In the genomic region with DNA sequence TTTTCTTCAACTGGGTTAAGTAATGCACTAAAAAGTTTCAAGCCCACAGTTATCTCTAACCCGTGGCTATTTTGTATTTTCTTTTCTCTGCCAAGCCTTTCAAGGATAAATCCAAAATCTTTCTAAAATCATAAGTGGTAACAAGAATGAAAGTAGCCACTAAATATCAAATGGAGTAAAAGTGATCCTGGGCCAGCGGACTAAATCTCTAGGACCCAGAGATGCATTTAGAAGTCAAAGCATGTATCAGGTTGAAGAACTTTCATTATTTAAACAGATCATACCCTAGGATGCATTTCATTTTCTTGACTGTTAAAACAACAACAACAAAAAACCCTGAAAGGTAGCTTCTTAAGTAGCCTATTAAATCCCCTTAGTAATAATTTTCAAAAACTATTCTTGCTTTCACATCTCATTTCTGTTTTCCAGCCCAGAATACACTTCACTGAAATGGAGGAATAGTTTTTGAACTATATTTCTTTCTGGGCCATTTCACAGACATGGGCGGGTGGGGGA, we compare ENCODE assay signal across 20 cellular contexts. TPM values are rescaled to one million over a fixed set of nuclear protein-coding genes. Genes with fewer than 3 reads are reported as not detected.
DNase-seq lines count a peak whose midpoint lies in the region; ATAC-seq and TF ChIP-seq lines count a peak whose summit lies in the region.
"Had no signal": no experiment of that assay in that cellular context is flagged by ENCODE, and none has a peak within 500 bp of the region (broad histone marks: within the 10 kb centered on the region; RNA-seq: fewer than 3 reads in every experiment).

No MANE protein-coding gene starts in this region.

- no peak for TF ChIP-seq CTCF in osteocyte (IDR thresholded peaks at IDR 0.05)
- no peak for TF ChIP-seq CTCF in glutamatergic neuron (IDR thresholded peaks at IDR 0.05; ENCODE audit: partially characterized antibody, unreplicated experiment)

- H3K27ac Mint-ChIP-seq in osteocyte (ENCODE audit: unreplicated experiment) = peak overlapping the region; percentile 97
- H3K27ac Mint-ChIP-seq in glutamatergic neuron (ENCODE audit: unreplicated experiment) = no peak overlapping the region
- H3K27ac Mint-ChIP-seq: activated CD4-positive, alpha-beta memory T cell treated with anti-CD3 and anti-CD28 coated beads, Interleukin-2, amount 10 ng/mL, durations not matched to agents 7 days and 5 days; activated T-helper 1 cell treated with anti-CD3 and anti-CD28 coated beads, Interleukin-12 subunit alpha, Interleukin-12 subunit beta, Interleukin-2, Interleukin-4 antibody, amounts not matched to agents 30 ng/mL and 10 ng/mL and 1 ng/mL, durations not matched to agents 14 hours and 24 hours and 36 hours had no signal

- H3K36me3 Mint-ChIP-seq in osteocyte (ENCODE audit: unreplicated experiment) (no peaks in the 10 kb centered on the region), glutamatergic neuron (ENCODE audit: unreplicated experiment) (peaks cover under 1% of the 10 kb centered on the region)
- H3K36me3 Mint-ChIP-seq: CD8-positive, alpha-beta memory T cell had no signal

- H3K4me1 Mint-ChIP-seq in osteocyte (ENCODE audit: unreplicated experiment) (peaks cover 69% of the 10 kb centered on the region), glutamatergic neuron (ENCODE audit: low read depth, unreplicated experiment) (peaks cover 23% of the 10 kb centered on the region)

- H3K4me3 Mint-ChIP-seq in osteocyte (ENCODE audit: unreplicated experiment) (peak overlapping the region; percentile 63), glutamatergic neuron (ENCODE audit: unreplicated experiment) (no peak overlapping the region)
- H3K4me3 Mint-ChIP-seq: activated CD4-positive, alpha-beta memory T cell treated with anti-CD3 and anti-CD28 coated beads, Interleukin-2, amount 10 ng/mL, durations not matched to agents 7 days and 5 days; activated T-helper 1 cell treated with anti-CD3 and anti-CD28 coated beads, Interleukin-12 subunit alpha, Interleukin-12 subunit beta, Interleukin-2, Interleukin-4 antibody, amounts not matched to agents 30 ng/mL and 10 ng/mL and 1 ng/mL, durations not matched to agents 14 hours and 24 hours and 36 hours; naive thymus-derived CD8-positive, alpha-beta T cell had no signal

- peak; percentile 10 for ATAC-seq in GM21529 (IDR thresholded peaks at IDR 0.05; ENCODE audit: unreplicated experiment)
- ATAC-seq: lower lobe of right lung; naive thymus-derived CD8-positive, alpha-beta T cell had no signal

- H3K27me3 Mint-ChIP-seq in osteocyte (ENCODE audit: unreplicated experiment) = peaks cover 32% of the 10 kb centered on the region
- H3K27me3 Mint-ChIP-seq in glutamatergic neuron (ENCODE audit: unreplicated experiment) = peaks cover 42% of the 10 kb centered on the region

- H3K9me3 Mint-ChIP-seq in osteocyte (ENCODE audit: unreplicated experiment) (no peaks in the 10 kb centered on the region), glutamatergic neuron (ENCODE audit: unreplicated experiment) (peaks cover 21% of the 10 kb centered on the region)
- H3K9me3 Mint-ChIP-seq: activated CD4-positive, alpha-beta memory T cell treated with anti-CD3 and anti-CD28 coated beads, Interleukin-2, amount 10 ng/mL, durations not matched to agents 7 days and 5 days; activated T-helper 1 cell treated with anti-CD3 and anti-CD28 coated beads, Interleukin-12 subunit alpha, Interleukin-12 subunit beta, Interleukin-2, Interleukin-4 antibody, amounts not matched to agents 30 ng/mL and 10 ng/mL and 1 ng/mL, durations not matched to agents 14 hours and 24 hours and 36 hours had no signal

- DNase-seq in astrocyte of the hippocampus (ENCODE audit: low read depth, low spot score) = peak; percentile 61
- DNase-seq in inferior parietal cortex (ENCODE audit: extremely low spot score) = peak; percentile 58
- no peak for DNase-seq in osteocyte (ENCODE audit: extremely low spot score, unreplicated experiment)
- no peak for DNase-seq in activated CD8-positive, alpha-beta memory T cell treated with anti-CD3 and anti-CD28 coated beads for 24 hours
- DNase-seq in OCI-M2 (lab: John Stamatoyannopoulos, UW; ENCODE audit: unreplicated experiment) = no peak
- no peak for DNase-seq in glutamatergic neuron
- DNase-seq in stimulated activated CD8-positive, alpha-beta memory T cell treated with anti-CD3 and anti-CD28 coated beads, Interleukin-4, amount 100 ng/mL, for 48 hours = no peak
- DNase-seq: effector memory CD4-positive, alpha-beta T cell; lower lobe of right lung; NCI-H1048; NCI-H2107 had no signal

RNA-seq across cellular contexts. Expression of a gene that starts 4.8 kb away (rescaled TPM):
- total RNA-seq in osteocyte (35.5 TPM in 2 replicates), glutamatergic neuron (ENCODE audit: unreplicated experiment) (0.54 TPM)
- total RNA-seq: activated CD4-positive, alpha-beta memory T cell treated with anti-CD3 and anti-CD28 coated beads, Interleukin-2, amount 10 ng/mL, durations not matched to agents 7 days and 5 days; activated T-helper 1 cell treated with anti-CD3 and anti-CD28 coated beads, Interleukin-12 subunit alpha, Interleukin-12 subunit beta, Interleukin-2, Interleukin-4 antibody, amounts not matched to agents 30 ng/mL and 10 ng/mL and 1 ng/mL, durations not matched to agents 14 hours and 24 hours and 36 hours; CD8-positive, alpha-beta memory T cell; GM12878; lower lobe of right lung; naive thymus-derived CD8-positive, alpha-beta T cell; pancreas; spleen; T-helper 2 cell treated with Interferon-gamma antibody and Interleukin-4, amounts not matched to agents 100 ng/mL and 5 ng/mL, for 36 hours had no signal

Comparison
In these comparisons a context has a peak if more than half of its experiments do, and no peak if none do; other contexts are left out.
1. DNase-seq: peak in astrocyte of the hippocampus (single experiment) and inferior parietal cortex (single experiment); none in osteocyte (single experiment), activated CD8-positive, alpha-beta memory T cell treated with anti-CD3 and anti-CD28 coated beads for 24 hours (single experiment), OCI-M2 (single experiment), glutamatergic neuron (single experiment) and stimulated activated CD8-positive, alpha-beta memory T cell treated with anti-CD3 and anti-CD28 coated beads, Interleukin-4, amount 100 ng/mL, for 48 hours (single experiment).
2. RNA of a gene that starts 4.8 kb away (total RNA-seq): 35.5 TPM in osteocyte; 0.54 TPM in glutamatergic neuron (single experiment); every median in the first group is over 10 times any median in the second.